Comparison of ENCODE assay signal across 1 cellular context in the genomic region with DNA sequence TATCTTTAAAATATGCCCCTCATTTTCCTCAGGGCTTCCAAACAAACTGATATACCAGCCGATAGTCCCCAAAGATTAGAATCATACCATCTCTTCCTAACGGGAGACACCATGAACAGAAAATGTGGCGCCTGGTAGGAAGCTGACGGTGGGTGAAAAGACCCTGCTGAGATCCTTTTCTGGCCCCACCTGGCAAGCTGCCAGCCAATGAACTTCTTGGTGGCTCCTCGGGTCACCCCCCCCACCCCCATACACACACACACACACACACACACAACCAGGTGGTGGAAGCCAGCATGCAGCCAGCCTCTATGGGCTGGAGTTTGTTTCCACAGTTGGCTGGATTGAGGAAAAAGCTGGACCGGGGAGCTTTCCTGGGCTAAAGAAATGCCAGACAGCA.
TF ChIP-seq lines count a peak whose summit lies in the region.

No MANE protein-coding gene starts in this region.

TF ChIP-seq in IMR-90, 13 proteins besides CTCF, POLR2A, EP300 and RAD21:
- TF ChIP-seq CEBPB (IDR thresholded peaks at IDR 0.05; ENCODE audit: low read depth, low read length): no peak
- TF ChIP-seq CHD1 (IDR thresholded peaks at IDR 0.05; ENCODE audit: low read depth, low read length): no peak
- no peak for TF ChIP-seq FOS (IDR thresholded peaks at IDR 0.05; ENCODE audit: low read depth, low read length)
- no peak for TF ChIP-seq MXI1 (IDR thresholded peaks at IDR 0.05; ENCODE audit: borderline replicate concordance, low read depth, low read length)
- no peak for TF ChIP-seq MAFK (IDR thresholded peaks at IDR 0.05; ENCODE audit: low read depth, low read length)
- TF ChIP-seq RFX5 (IDR thresholded peaks at IDR 0.05; ENCODE audit: low read depth, low read length): no peak
